8 cellular contexts compared by ENCODE assay signal in the genomic region with DNA sequence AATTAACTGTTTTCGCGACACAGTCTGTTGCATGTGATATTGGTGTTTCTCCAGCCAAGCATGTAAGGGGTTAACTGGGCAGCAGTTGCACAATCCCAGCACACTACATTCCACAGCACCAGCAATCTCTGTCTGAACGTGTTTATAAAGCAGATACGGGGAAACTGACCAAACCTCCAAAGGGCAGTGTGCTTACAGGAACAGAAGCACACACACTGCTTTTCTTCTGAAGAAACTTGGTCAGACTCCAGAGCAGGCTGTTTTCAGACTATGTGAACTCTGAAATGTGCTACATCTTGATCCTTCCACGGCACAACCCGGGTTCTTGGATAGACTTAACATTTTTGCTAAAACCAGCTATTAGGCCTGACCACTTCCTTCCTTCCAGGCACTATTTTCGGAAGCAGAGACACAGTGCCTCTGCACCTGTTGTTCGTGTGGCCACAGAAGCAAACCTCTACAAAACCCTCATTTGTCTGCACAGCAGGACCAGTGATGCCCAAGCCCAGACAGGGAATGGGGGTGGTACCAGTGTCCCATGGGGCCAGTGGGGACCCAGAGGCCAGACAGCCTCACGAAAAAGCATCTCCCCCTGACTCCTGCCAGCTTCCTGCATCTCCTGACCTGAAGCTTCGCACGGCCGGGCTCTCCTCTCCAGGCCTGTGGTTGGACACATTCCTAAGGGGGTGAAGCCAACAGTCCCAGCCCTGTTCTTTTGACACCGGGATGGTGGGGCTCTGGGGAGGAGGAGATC.
A peak's percentile ranks its signal among the peaks of the same experiment; 100 is the strongest.
DNase-seq lines count a peak whose midpoint lies in the region; ATAC-seq and TF ChIP-seq lines count a peak whose summit lies in the region.

No MANE protein-coding gene starts in this region.

- peak overlapping the region; percentile 87 for H3K27ac ChIP-seq in muscle layer of duodenum (ENCODE audit: low read length)

- peaks cover 13 to 14% of the 10 kb centered on the region in 2 donors for H3K36me3 ChIP-seq in muscle layer of duodenum (ENCODE audit: control insufficient read depth in 1 of 2, insufficient read depth in 2 of 2, low read length in 2 of 2)

- TF ChIP-seq CTCF in AG10803 (conservative IDR thresholded peaks at IDR 0.05; ENCODE audit: low read length): no peak

- H3K4me3 ChIP-seq in AG10803 (ENCODE audit: low read length) (peak overlapping the region; percentile 52), muscle layer of duodenum (ENCODE audit: low read depth in 1 of 2, low read length in 2 of 2) (peak overlapping the region; percentile 50 to 55)

- peak; percentile 80 for ATAC-seq in GM18870 (IDR thresholded peaks at IDR 0.05; ENCODE audit: unreplicated experiment)
- ATAC-seq in HG03039 (IDR thresholded peaks at IDR 0.05; ENCODE audit: unreplicated experiment): peak; percentile 63

- no peaks in the 10 kb centered on the region for H3K27me3 ChIP-seq in muscle layer of duodenum (ENCODE audit: low read depth, low read length)

- H3K4me1 ChIP-seq in muscle layer of duodenum (ENCODE audit: control insufficient read depth in 1 of 2, insufficient read depth in 2 of 2, low read length in 2 of 2): peaks cover 34 to 41% of the 10 kb centered on the region in 2 donors

- DNase-seq in AG10803 (ENCODE audit: low read depth): peak; percentile 94
- DNase-seq in OCI-M1 (lab: John Stamatoyannopoulos, UW): peak; percentile 70
- peak; percentile 57 for DNase-seq in dedifferentiated amniotic fluid mesenchymal stem cell (ENCODE audit: extremely low spot score)
- DNase-seq in NCI-H1092 treated with DMSO at 0.1 percent for 48 hours (lab: John Stamatoyannopoulos, UW): no peak
- DNase-seq in activated effector memory CD4-positive, alpha-beta T cell treated with Interleukin-2 at 50 U/mL for 16 hours: no peak

- H3K9me3 ChIP-seq in muscle layer of duodenum (ENCODE audit: control insufficient read depth in 1 of 2, low read length in 2 of 2): no peaks in the 10 kb centered on the region

Comparison
In these comparisons a context has a peak if more than half of its experiments do, and no peak if none do; other contexts are left out.
1. DNase-seq: peak in AG10803 (single experiment), OCI-M1 (single experiment) and dedifferentiated amniotic fluid mesenchymal stem cell (single experiment); none in NCI-H1092 treated with DMSO at 0.1 percent for 48 hours (single experiment) and activated effector memory CD4-positive, alpha-beta T cell treated with Interleukin-2 at 50 U/mL for 16 hours (single experiment).